Comparison of ENCODE assay signal across 29 cellular contexts in genomic region chr18:1020731-1021344, GRCh38.
"Had no signal": no experiment of that assay in that cellular context is flagged by ENCODE, and none has a peak within 500 bp of the region (broad histone marks: within the 10 kb centered on the region; RNA-seq: fewer than 3 reads in every experiment).

No MANE protein-coding gene starts in this region.

- H3K4me3 Mint-ChIP-seq: activated CD4-positive, alpha-beta memory T cell treated with anti-CD3 and anti-CD28 coated beads, Interleukin-2, amount 10 ng/mL, durations not matched to agents 7 days and 5 days; activated CD4-positive, alpha-beta T cell treated with anti-CD3 and anti-CD28 coated beads for 36 hours; activated CD4-positive, alpha-beta T cell treated with anti-CD3 and anti-CD28 coated beads, Interleukin-2, amount 10 ng/mL, durations not matched to agents 24 days and 14 days; activated naive CD4-positive, alpha-beta T cell treated with anti-CD3 and anti-CD28 coated beads, Interleukin-2, amount 10 ng/mL, durations not matched to agents 7 days and 5 days; activated naive CD8-positive, alpha-beta T cell treated with anti-CD3 and anti-CD28 coated beads, Interleukin-2, amount 10 ng/mL, durations not matched to agents 7 days and 5 days; activated T-cell treated with anti-CD3 and anti-CD28 coated beads, Interleukin-2, amount 50 U/mL, for 24 hours; activated T-cell treated with anti-CD3 and anti-CD28 coated beads, Interleukin-2, amount 50 U/mL, for 72 hours; effector memory CD8-positive, alpha-beta T cell had no signal

- ATAC-seq: activated CD4-positive, alpha-beta T cell treated with anti-CD3 and anti-CD28 coated beads for 36 hours; activated naive CD4-positive, alpha-beta T cell treated with anti-CD3 and anti-CD28 coated beads, Interleukin-2, amount 50 U/mL, for 72 hours; activated T-cell treated with anti-CD3 and anti-CD28 coated beads, Interleukin-2, amount 50 U/mL, for 72 hours; body of pancreas; effector memory CD8-positive, alpha-beta T cell; gastroesophageal sphincter; heart right ventricle had no signal

- H3K36me3 ChIP-seq: ascending aorta, esophagus squamous epithelium, gastroesophageal sphincter, heart right ventricle had no signal

- H3K27ac Mint-ChIP-seq: activated CD4-positive, alpha-beta memory T cell treated with anti-CD3 and anti-CD28 coated beads, Interleukin-2, amount 10 ng/mL, durations not matched to agents 7 days and 5 days; activated CD4-positive, alpha-beta T cell treated with anti-CD3 and anti-CD28 coated beads for 36 hours; activated CD4-positive, alpha-beta T cell treated with anti-CD3 and anti-CD28 coated beads, Interleukin-2, amount 10 ng/mL, durations not matched to agents 24 days and 14 days; activated naive CD4-positive, alpha-beta T cell treated with anti-CD3 and anti-CD28 coated beads, Interleukin-2, amount 10 ng/mL, durations not matched to agents 7 days and 5 days; activated naive CD4-positive, alpha-beta T cell treated with anti-CD3 and anti-CD28 coated beads, Interleukin-2, amount 50 U/mL, for 72 hours; activated naive CD8-positive, alpha-beta T cell treated with anti-CD3 and anti-CD28 coated beads, Interleukin-2, amount 10 ng/mL, durations not matched to agents 7 days and 5 days; activated T-cell treated with anti-CD3 and anti-CD28 coated beads, Interleukin-2, amount 50 U/mL, for 24 hours; activated T-cell treated with anti-CD3 and anti-CD28 coated beads, Interleukin-2, amount 50 U/mL, for 72 hours; effector memory CD8-positive, alpha-beta T cell had no signal

- H3K4me1 Mint-ChIP-seq: activated CD4-positive, alpha-beta memory T cell treated with anti-CD3 and anti-CD28 coated beads, Interleukin-2, amount 10 ng/mL, durations not matched to agents 7 days and 5 days; activated CD4-positive, alpha-beta T cell treated with anti-CD3 and anti-CD28 coated beads for 36 hours; activated CD4-positive, alpha-beta T cell treated with anti-CD3 and anti-CD28 coated beads, Interleukin-2, amount 10 ng/mL, durations not matched to agents 24 days and 14 days; activated naive CD4-positive, alpha-beta T cell treated with anti-CD3 and anti-CD28 coated beads, Interleukin-2, amount 10 ng/mL, durations not matched to agents 7 days and 5 days; activated naive CD8-positive, alpha-beta T cell treated with anti-CD3 and anti-CD28 coated beads, Interleukin-2, amount 10 ng/mL, durations not matched to agents 7 days and 5 days had no signal

- H3K4me3 ChIP-seq: ascending aorta, body of pancreas, esophagus squamous epithelium, gastroesophageal sphincter, heart right ventricle had no signal

- DNase-seq: activated CD4-positive, alpha-beta memory T cell treated with anti-CD3 and anti-CD28 coated beads, Interleukin-2, amount 10 ng/mL, durations not matched to agents 7 days and 5 days; activated CD4-positive, alpha-beta T cell treated with anti-CD3 and anti-CD28 coated beads for 36 hours; activated CD4-positive, alpha-beta T cell treated with anti-CD3 and anti-CD28 coated beads, Interleukin-2, amount 10 ng/mL, durations not matched to agents 24 days and 14 days; activated CD4-positive, CD25-positive, alpha-beta regulatory T cell; activated CD4-positive, CD25-positive, alpha-beta regulatory T cell treated with anti-CD3 and anti-CD28 coated beads, Interleukin-2, amount 50 U/mL, for 72 hours; activated CD8-positive, alpha-beta memory T cell treated with anti-CD3 and anti-CD28 coated beads, Interleukin-2, amount 50 U/mL, for 48 hours; activated gamma-delta T cell; activated naive CD4-positive, alpha-beta T cell; activated naive CD4-positive, alpha-beta T cell treated with anti-CD3 and anti-CD28 coated beads, Interleukin-2, amount 10 ng/mL, durations not matched to agents 7 days and 5 days; activated naive CD8-positive, alpha-beta T cell treated with anti-CD3 and anti-CD28 coated beads, Interleukin-2, amount 10 ng/mL, durations not matched to agents 7 days and 5 days; activated T-cell treated with anti-CD3 and anti-CD28 coated beads for 4 hours; activated T-cell treated with anti-CD3 and anti-CD28 coated beads, Interleukin-2, amount 50 U/mL, for 24 hours; activated T-cell treated with anti-CD3 and anti-CD28 coated beads, Interleukin-2, amount 50 U/mL, for 72 hours; body of pancreas; caudate nucleus; cortex of kidney; dermis blood vessel endothelial cell; effector CD4-positive, alpha-beta T cell; effector memory CD8-positive, alpha-beta T cell; esophagus squamous epithelium; foreskin melanocyte; heart right ventricle; T-helper 2 cell had no signal

- H3K9me3 Mint-ChIP-seq: activated CD4-positive, alpha-beta memory T cell treated with anti-CD3 and anti-CD28 coated beads, Interleukin-2, amount 10 ng/mL, durations not matched to agents 7 days and 5 days; activated CD4-positive, alpha-beta T cell treated with anti-CD3 and anti-CD28 coated beads, Interleukin-2, amount 10 ng/mL, durations not matched to agents 24 days and 14 days; activated naive CD4-positive, alpha-beta T cell treated with anti-CD3 and anti-CD28 coated beads, Interleukin-2, amount 10 ng/mL, durations not matched to agents 7 days and 5 days; activated naive CD4-positive, alpha-beta T cell treated with anti-CD3 and anti-CD28 coated beads, Interleukin-2, amount 50 U/mL, for 72 hours; activated naive CD8-positive, alpha-beta T cell treated with anti-CD3 and anti-CD28 coated beads, Interleukin-2, amount 10 ng/mL, durations not matched to agents 7 days and 5 days; activated T-cell treated with anti-CD3 and anti-CD28 coated beads, Interleukin-2, amount 50 U/mL, for 24 hours; activated T-cell treated with anti-CD3 and anti-CD28 coated beads, Interleukin-2, amount 50 U/mL, for 72 hours; effector memory CD8-positive, alpha-beta T cell had no signal

- H3K27me3 ChIP-seq: ascending aorta, body of pancreas, esophagus squamous epithelium, gastroesophageal sphincter, heart right ventricle had no signal

- H3K9me3 ChIP-seq: ascending aorta, body of pancreas, esophagus squamous epithelium, gastroesophageal sphincter, heart right ventricle had no signal

- FAIRE-seq: colon, endothelial cell of umbilical vein had no signal

- H3K4me1 ChIP-seq: body of pancreas, esophagus squamous epithelium had no signal

- H3K36me3 Mint-ChIP-seq: activated naive CD4-positive, alpha-beta T cell treated with anti-CD3 and anti-CD28 coated beads, Interleukin-2, amount 10 ng/mL, durations not matched to agents 7 days and 5 days; activated naive CD4-positive, alpha-beta T cell treated with anti-CD3 and anti-CD28 coated beads, Interleukin-2, amount 50 U/mL, for 72 hours; activated naive CD8-positive, alpha-beta T cell treated with anti-CD3 and anti-CD28 coated beads, Interleukin-2, amount 10 ng/mL, durations not matched to agents 7 days and 5 days had no signal

- H3K27ac ChIP-seq: ascending aorta, body of pancreas, epithelial cell of prostate, esophagus squamous epithelium, gastroesophageal sphincter, heart right ventricle had no signal

- H3K27me3 Mint-ChIP-seq: activated CD4-positive, alpha-beta T cell treated with anti-CD3 and anti-CD28 coated beads, Interleukin-2, amount 10 ng/mL, durations not matched to agents 24 days and 14 days; activated naive CD4-positive, alpha-beta T cell treated with anti-CD3 and anti-CD28 coated beads, Interleukin-2, amount 10 ng/mL, durations not matched to agents 7 days and 5 days; activated naive CD8-positive, alpha-beta T cell treated with anti-CD3 and anti-CD28 coated beads, Interleukin-2, amount 10 ng/mL, durations not matched to agents 7 days and 5 days; activated T-cell treated with anti-CD3 and anti-CD28 coated beads, Interleukin-2, amount 50 U/mL, for 24 hours had no signal
